In genomic region chr1:13353476-13353875, GRCh38 we compare ENCODE assay signal across 16 cellular contexts. TPM values are rescaled to one million over a fixed set of nuclear protein-coding genes. Genes with fewer than 3 reads are reported as not detected.
DNase-seq lines count a peak whose midpoint lies in the region; ATAC-seq and TF ChIP-seq lines count a peak whose summit lies in the region.
"Not testable (repeated sequence)": the region's sequence is repeated elsewhere in the genome, so short reads cannot be mapped to it uniquely, and the experiment has no call there.
"Had no signal": no experiment of that assay in that cellular context is flagged by ENCODE, and none has a peak within 500 bp of the region (broad histone marks: within the 10 kb centered on the region; RNA-seq: fewer than 3 reads in every experiment).

No MANE protein-coding gene starts in this region.

- H3K9me2 ChIP-seq in HCT116 (ENCODE audit: insufficient read depth), result not testable (repeated sequence)

- peak; percentile 22 for DNase-seq in Caki2 (ENCODE audit: low read depth)
- DNase-seq in HCT116 (ENCODE audit: low read depth, low spot score), result peak; percentile 6
- peak; percentile 8 for DNase-seq in activated CD4-positive, alpha-beta T cell treated with anti-CD3 and anti-CD28 coated beads for 36 hours
- DNase-seq in astrocyte of the spinal cord (ENCODE audit: low read depth, low spot score), result peak; percentile 0
- peak; percentile 0 for DNase-seq in fibroblast of mammary gland (ENCODE audit: low read depth)
- peak; percentile 1 for DNase-seq in left kidney (ENCODE audit: low read depth, low spot score)
- DNase-seq in neural crest cell (ENCODE audit: low read depth, low spot score), result not testable (repeated sequence)

- H3K4me2 ChIP-seq in HCT116 (ENCODE audit: low read length), result not testable (repeated sequence)

- H3K36me3 Mint-ChIP-seq in activated CD4-positive, alpha-beta T cell treated with anti-CD3 and anti-CD28 coated beads for 36 hours (ENCODE audit: low read depth); neural crest cell (ENCODE audit: low read depth): not testable (repeated sequence)

- not testable (repeated sequence) for H3K27ac Mint-ChIP-seq in activated CD4-positive, alpha-beta T cell treated with anti-CD3 and anti-CD28 coated beads for 36 hours
- peak overlapping the region; percentile 57 for H3K27ac Mint-ChIP-seq in neural crest cell (ENCODE audit: unreplicated experiment)

- not testable (repeated sequence) for H3K9me3 Mint-ChIP-seq in activated CD4-positive, alpha-beta T cell treated with anti-CD3 and anti-CD28 coated beads for 36 hours (ENCODE audit: low read depth); neural crest cell

- not testable (repeated sequence) for H3K4me1 ChIP-seq in HCT116 (ENCODE audit: control insufficient read depth in 1 of 2, insufficient read depth in 2 of 2, low read length in 2 of 2)

- intact Hi-C loops in HCT116 (cut with micrococcal nuclease), result loop anchor here (10.0 kb wide), 1 partner anchor 549 kb away; no protein-coding TSS in a partner anchor
- intact Hi-C loops in activated CD4-positive, alpha-beta T cell treated with anti-CD3 and anti-CD28 coated beads for 36 hours (cut with DNase I, micrococcal nuclease), result not testable (repeated sequence)

- RAD21 ChIA-PET in HCT116 (lab: Charles Lee; ENCODE audit: low non-redundant PET in 1 of 2, low total read pairs in 2 of 2, uncharacterized antibody in 2 of 2, unreplicated experiment in 2 of 2), result not testable (repeated sequence)

- not testable (repeated sequence) for H3K4me3 ChIP-seq in HCT116 (replicated peaks in 1 of 2; ENCODE audit: low read depth in 1 of 2, low read length in 2 of 2); astrocyte of the spinal cord (ENCODE audit: low read depth, low read length); fibroblast of mammary gland (ENCODE audit: control insufficient read depth, low read depth, low read length)

- H3K4me3 Mint-ChIP-seq in activated CD4-positive, alpha-beta T cell treated with anti-CD3 and anti-CD28 coated beads for 36 hours; neural crest cell: not testable (repeated sequence)

- not testable (repeated sequence) for TF ChIP-seq CTCF in HCT116 (IDR thresholded peaks at IDR 0.05 in 2 of 3, conservative IDR thresholded peaks at IDR 0.05 in 1 of 3; ENCODE audit: borderline replicate concordance in 1 of 3, insufficient read depth in 1 of 3, low read depth in 2 of 3, low read length in 2 of 3); astrocyte of the spinal cord (IDR thresholded peaks at IDR 0.05; ENCODE audit: low read depth, low read length); fibroblast of mammary gland (conservative IDR thresholded peaks at IDR 0.05; ENCODE audit: control insufficient read depth, insufficient read depth, low read depth, low read length); neural crest cell (conservative IDR thresholded peaks at IDR 0.05)

- not testable (repeated sequence) for TF ChIP-seq RAD21 in HCT116 (IDR thresholded peaks at IDR 0.05; ENCODE audit: low read depth)

- H3K27ac ChIP-seq in HCT116 (ENCODE audit: low read depth, low read length), result not testable (repeated sequence)

- H3K9ac ChIP-seq in HCT116 (ENCODE audit: low read length), result not testable (repeated sequence)

- H3K36me3 ChIP-seq in HCT116 (ENCODE audit: control insufficient read depth in 1 of 2, insufficient read depth in 2 of 2, low read length in 2 of 2), result not testable (repeated sequence)

- H3K4me1 Mint-ChIP-seq in activated CD4-positive, alpha-beta T cell treated with anti-CD3 and anti-CD28 coated beads for 36 hours; neural crest cell: not testable (repeated sequence)

- not testable (repeated sequence) for ATAC-seq in HCT116; activated CD4-positive, alpha-beta T cell treated with anti-CD3 and anti-CD28 coated beads for 36 hours

- H3K27me3 Mint-ChIP-seq in activated CD4-positive, alpha-beta T cell treated with anti-CD3 and anti-CD28 coated beads for 36 hours; neural crest cell (ENCODE audit: low read depth): not testable (repeated sequence)

- POLR2A ChIA-PET in HCT116 (lab: Charles Lee); activated CD4-positive, alpha-beta T cell treated with anti-CD3 and anti-CD28 coated beads for 36 hours (lab: Charles Lee): not testable (repeated sequence)

- H3K27me3 ChIP-seq in HCT116 (ENCODE audit: insufficient read depth, low read length), result not testable (repeated sequence)

- H2AFZ ChIP-seq in HCT116 (ENCODE audit: low read depth, low read length, poor library complexity, severe bottlenecking), result not testable (repeated sequence)

- not testable (repeated sequence) for TF ChIP-seq POLR2A in HCT116 (IDR thresholded peaks at IDR 0.05; ENCODE audit: borderline replicate concordance, extremely low read depth, insufficient read depth, insufficient read length)

- H3K79me2 ChIP-seq in HCT116 (ENCODE audit: insufficient read depth, low read length), result not testable (repeated sequence)

- in situ Hi-C loops in Caki2 (cut with HindIII; ENCODE audit: low pct_unique_long_range_greater_than_20kb, low sequenced_read_pairs); astrocyte of the spinal cord (cut with HindIII; ENCODE audit: low sequenced_read_pairs): not testable (repeated sequence)

- not testable (repeated sequence) for BruUV-seq in HCT116 (replicated peaks; lab: Mats Ljungman, UMichigan)

- H4K20me1 ChIP-seq in HCT116 (ENCODE audit: insufficient read depth), result not testable (repeated sequence)

- CTCF ChIA-PET in HCT116 (lab: Charles Lee); activated CD4-positive, alpha-beta T cell treated with anti-CD3 and anti-CD28 coated beads for 36 hours (lab: Charles Lee): not testable (repeated sequence)

- H3K9me3 ChIP-seq in HCT116 (ENCODE audit: control insufficient read depth in 1 of 2, insufficient read depth in 1 of 2, low read depth in 1 of 2, low read length in 2 of 2), result not testable (repeated sequence)

RNA-seq across cellular contexts. Expression of gene PRAMEF14, which starts 6.5 kb away (rescaled TPM):
- total RNA-seq in Caki2 (2014; rRNA removed; shearing (Covaris generic); ENCODE audit: low replicate concordance), result not detected in 2 replicates
- not detected for total RNA-seq in HCT116 (2021; ENCODE audit: unreplicated experiment)
- not detected in 2 replicates for polyA plus RNA-seq in HCT116 (2012)
- total RNA-seq in activated CD4-positive, alpha-beta T cell treated with anti-CD3 and anti-CD28 coated beads for 36 hours, result not detected
- total RNA-seq in neural crest cell, result not detected in 2 replicates
- total RNA-seq: Caco-2; CD4-positive, alpha-beta T cell; GM12878; H1; H9; HepG2 had no signal
- polyA plus RNA-seq: A549, BJ, GM12878, H1, HepG2 had no signal

RNA-seq across cellular contexts. Expression of gene PRAMEF19, which starts 18.3 kb away (rescaled TPM):
- total RNA-seq in Caki2 (2014; rRNA removed; shearing (Covaris generic); ENCODE audit: low replicate concordance), result not detected in 2 replicates
- total RNA-seq in HCT116 (2021; ENCODE audit: unreplicated experiment) (not detected), neural crest cell (not detected in 2 replicates)
- polyA plus RNA-seq in HCT116 (2012), result not detected in 2 replicates
- total RNA-seq in activated CD4-positive, alpha-beta T cell treated with anti-CD3 and anti-CD28 coated beads for 36 hours, result not detected
- total RNA-seq: Caco-2; CD4-positive, alpha-beta T cell; G401; GM12878; H1; H9; HepG2 had no signal
- polyA plus RNA-seq: A549, BJ, GM12878, H1, HepG2 had no signal

RNA-seq across cellular contexts. Expression of gene PRAMEF17, which starts 36.0 kb away (rescaled TPM):
- total RNA-seq in Caki2 (2014; rRNA removed; shearing (Covaris generic); ENCODE audit: low replicate concordance), result not detected in 2 replicates
- total RNA-seq in HCT116 (2021; ENCODE audit: unreplicated experiment) (not detected), neural crest cell (not detected in 2 replicates)
- polyA plus RNA-seq in HCT116 (2012), result not detected in 2 replicates
- not detected for total RNA-seq in activated CD4-positive, alpha-beta T cell treated with anti-CD3 and anti-CD28 coated beads for 36 hours
- total RNA-seq: Caco-2; CD4-positive, alpha-beta T cell; G401; GM12878; H1; H9; HepG2 had no signal
- polyA plus RNA-seq: A549, BJ, GM12878, H1, HepG2 had no signal

RNA-seq across cellular contexts. Expression of gene PRAMEF15, which starts 38.1 kb away (rescaled TPM):
- total RNA-seq in Caki2 (2014; rRNA removed; shearing (Covaris generic); ENCODE audit: low replicate concordance), result not detected in 2 replicates
- total RNA-seq in HCT116 (2021; ENCODE audit: unreplicated experiment) (not detected), neural crest cell (not detected in 2 replicates)
- polyA plus RNA-seq in HCT116 (2012), result not detected in 2 replicates
- total RNA-seq in activated CD4-positive, alpha-beta T cell treated with anti-CD3 and anti-CD28 coated beads for 36 hours, result not detected
- total RNA-seq: Caco-2; CD4-positive, alpha-beta T cell; GM12878; H1; H9; HepG2 had no signal
- polyA plus RNA-seq: A549, BJ, GM12878, H1, HepG2 had no signal

RNA-seq across cellular contexts. Expression of gene PRAMEF33, which starts 50.1 kb away (rescaled TPM):
- not detected in 2 replicates for total RNA-seq in Caki2 (2014; rRNA removed; shearing (Covaris generic); ENCODE audit: low replicate concordance)
- total RNA-seq in HCT116 (2021; ENCODE audit: unreplicated experiment) (not detected), neural crest cell (not detected in 2 replicates)
- not detected in 2 replicates for polyA plus RNA-seq in HCT116 (2012)
- not detected for total RNA-seq in activated CD4-positive, alpha-beta T cell treated with anti-CD3 and anti-CD28 coated beads for 36 hours
- total RNA-seq: CD4-positive, alpha-beta T cell; G401; GM12878; H1; H9; HepG2 had no signal
- polyA plus RNA-seq: A549, BJ, GM12878, H1, HepG2 had no signal
